Comparison of ENCODE assay signal across 8 cellular contexts in genomic region chr7:105304040-105304895, GRCh38.
DNase-seq lines count a peak whose midpoint lies in the region; ATAC-seq, FAIRE-seq and TF ChIP-seq lines count a peak whose summit lies in the region.

No MANE protein-coding gene starts in this region.

- DNase-seq in HCT116 (ENCODE audit: low read depth, low spot score) = peak; percentile 56
- DNase-seq in NCI-H1105 treated with DMSO at 0.1 percent for 48 hours (lab: John Stamatoyannopoulos, UW) = peak; percentile 13
- peak; percentile 79 for DNase-seq in fibroblast of peridontal ligament (ENCODE audit: extremely low read depth)
- peak; percentile 51 for DNase-seq in urothelium cell line (ENCODE audit: low spot score)
- no peak for DNase-seq in SK-N-DZ (ENCODE audit: low spot score)
- no peak for DNase-seq in ascending aorta (ENCODE audit: low spot score in 2 of 2)
- DNase-seq in GM12892 (ENCODE audit: insufficient read length) = no peak

- RAD21 ChIA-PET in HCT116 (lab: Charles Lee; ENCODE audit: low non-redundant PET in 1 of 2, low total read pairs in 2 of 2, uncharacterized antibody in 2 of 2, unreplicated experiment in 2 of 2) = no interaction called here

- H3K4me1 ChIP-seq in HCT116 (ENCODE audit: control insufficient read depth in 1 of 2, insufficient read depth in 2 of 2, low read length in 2 of 2) (peaks cover 5 to 12% of the 10 kb centered on the region in 2 experiments; a peak in 2 of 4 replicates), ascending aorta (peaks cover 0 to 4% of the 10 kb centered on the region in 2 donors)

- CTCF ChIA-PET in HCT116 (lab: Charles Lee) = no interaction called here

- H3K36me3 ChIP-seq in HCT116 (ENCODE audit: control insufficient read depth in 1 of 2, insufficient read depth in 2 of 2, low read length in 2 of 2) (no peaks in the 10 kb centered on the region), ascending aorta (no peaks in the 10 kb centered on the region)

- H3K9me2 ChIP-seq in HCT116 (ENCODE audit: insufficient read depth) = no peaks in the 10 kb centered on the region

- no peak for TF ChIP-seq POLR2A in HCT116 (IDR thresholded peaks at IDR 0.05; ENCODE audit: borderline replicate concordance, extremely low read depth, insufficient read depth, insufficient read length)
- no peak for TF ChIP-seq POLR2A in GM12892 (IDR thresholded peaks at IDR 0.05; ENCODE audit: low read depth, low read length)

- peaks cover 31% of the 10 kb centered on the region for H3K79me2 ChIP-seq in HCT116 (ENCODE audit: insufficient read depth, low read length)

- no peaks in the 10 kb centered on the region for H3K9me3 ChIP-seq in HCT116 (ENCODE audit: control insufficient read depth in 1 of 2, insufficient read depth in 1 of 2, low read depth in 1 of 2, low read length in 2 of 2)
- H3K9me3 ChIP-seq in ascending aorta = no peaks in the 10 kb centered on the region

- intact Hi-C loops in HCT116 (cut with micrococcal nuclease) = no loop called here
- intact Hi-C loops in ascending aorta (cut with DNase I) = no loop called here

- no peak for TF ChIP-seq CTCF in HCT116 (IDR thresholded peaks at IDR 0.05 in 2 of 3, conservative IDR thresholded peaks at IDR 0.05 in 1 of 3; ENCODE audit: borderline replicate concordance in 1 of 3, insufficient read depth in 1 of 3, low read depth in 2 of 3, low read length in 2 of 3)
- no peak for TF ChIP-seq CTCF in ascending aorta (IDR thresholded peaks at IDR 0.05)

- TF ChIP-seq RAD21 in HCT116 (IDR thresholded peaks at IDR 0.05; ENCODE audit: low read depth) = peak; percentile 2; the same call in 1 of the 2 replicates

- no peaks in the 10 kb centered on the region for H4K20me1 ChIP-seq in HCT116 (ENCODE audit: insufficient read depth)

- no peak overlapping the region for H3K9ac ChIP-seq in HCT116 (ENCODE audit: low read length)

- H3K27ac ChIP-seq in HCT116 (ENCODE audit: low read depth, low read length) = peak overlapping the region; percentile 4; the same call in 1 of the 2 replicates
- no peak overlapping the region for H3K27ac ChIP-seq in ascending aorta

- POLR2A ChIA-PET in HCT116 (lab: Charles Lee) = no interaction called here

- H3K4me3 ChIP-seq in HCT116 (replicated peaks in 1 of 2; ENCODE audit: low read depth in 1 of 2, low read length in 2 of 2) (no peak overlapping the region), ascending aorta (no peak overlapping the region)

- H3K27me3 ChIP-seq in HCT116 (ENCODE audit: insufficient read depth, low read length) (no peaks in the 10 kb centered on the region), ascending aorta (no peaks in the 10 kb centered on the region)

- no peak overlapping the region for H3K4me2 ChIP-seq in HCT116 (ENCODE audit: low read length)

- BruUV-seq in HCT116 (replicated peaks; lab: Mats Ljungman, UMichigan) = no TSS peak

- H2AFZ ChIP-seq in HCT116 (ENCODE audit: low read depth, low read length, poor library complexity, severe bottlenecking) = no peak overlapping the region

- ATAC-seq in GM18517 (IDR thresholded peaks at IDR 0.05; ENCODE audit: unreplicated experiment) (peak; percentile 82), HCT116 (peak; percentile 73)

- FAIRE-seq in urothelium cell line (lab: Jason Lieb, UNC) (peak; percentile 5), GM12892 (lab: Jason Lieb, UNC) (no peak)

TF ChIP-seq in HCT116, 20 proteins besides CTCF, POLR2A, EP300 and RAD21:
- 0 out of 2 replicates have a peak, but pooled peaks have one; percentile 22 for TF ChIP-seq SIN3A (IDR thresholded peaks at IDR 0.05; ENCODE audit: low read depth)
- no peak for TF ChIP-seq TCF7L2 (IDR thresholded peaks at IDR 0.05; ENCODE audit: borderline replicate concordance, extremely low read depth, insufficient read depth, insufficient read length)
- TF ChIP-seq YY1 (IDR thresholded peaks at IDR 0.05; ENCODE audit: extremely low read depth, insufficient replicate concordance, low read depth, low read length) = no peak
- no peak for TF ChIP-seq ELF1 (IDR thresholded peaks at IDR 0.05; ENCODE audit: borderline replicate concordance, low read depth)
- peak; percentile 18; the same call in 1 of the 2 replicates for TF ChIP-seq JUND (IDR thresholded peaks at IDR 0.05)
- peak; percentile 33; the same call in 1 of the 2 replicates for TF ChIP-seq SP1 (IDR thresholded peaks at IDR 0.05; ENCODE audit: low read depth)
- TF ChIP-seq ATF3 (IDR thresholded peaks at IDR 0.05) = 0 out of 2 replicates have a peak, but pooled peaks have one; percentile 32
- TF ChIP-seq EZH2 (IDR thresholded peaks at IDR 0.05) = no peak
- peak; percentile 53; the same call in 1 of the 2 replicates for TF ChIP-seq CEBPB (IDR thresholded peaks at IDR 0.05; ENCODE audit: low read depth)
TF ChIP-seq in HCT116: peak in this region for 5.

Comparison
In these comparisons a context has a peak if more than half of its experiments do, and no peak if none do; other contexts are left out.
1. DNase-seq: peak in HCT116 (single experiment), NCI-H1105 treated with DMSO at 0.1 percent for 48 hours (single experiment), fibroblast of peridontal ligament (single experiment) and urothelium cell line (single experiment); none in SK-N-DZ (single experiment), ascending aorta (0 of 2) and GM12892 (single experiment).